Comparison of ENCODE assay signal across 1 cellular context in genomic region chr22:39859903-39860588, GRCh38.
TF ChIP-seq lines count a peak whose summit lies in the region.

No MANE protein-coding gene starts in this region.

TF ChIP-seq in WTC11, 78 proteins besides CTCF, POLR2A, EP300 and RAD21 (continued from another document):
- TF ChIP-seq SOX15 (CRISPR knock-in tag; IDR thresholded peaks at IDR 0.05), result no peak
